ENCODE assay signal across 8 cellular contexts in the genomic region with DNA sequence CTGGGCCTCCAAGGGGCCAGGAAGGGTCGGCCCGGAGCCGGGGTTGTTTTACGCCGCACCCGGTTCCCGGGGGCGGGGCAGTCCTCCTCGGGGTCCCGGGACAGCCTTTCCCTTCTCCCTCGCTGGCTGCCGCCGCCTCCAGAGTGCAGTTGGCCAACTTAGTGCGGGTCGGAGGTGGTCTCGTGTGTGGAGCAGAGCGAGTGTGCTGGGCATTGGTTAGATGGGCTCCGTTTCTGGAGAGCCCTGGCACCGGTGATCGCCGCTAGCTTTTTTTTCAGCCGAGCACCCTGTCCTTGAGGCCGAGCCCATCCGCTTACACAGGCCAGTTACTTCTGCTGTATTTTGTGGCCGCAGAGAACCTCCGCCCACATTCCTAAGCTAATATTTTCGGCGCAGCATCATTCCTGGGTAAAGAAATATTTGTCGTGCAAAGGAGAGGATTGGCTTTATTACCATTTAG. TPM values are rescaled to one million over a fixed set of nuclear protein-coding genes. Genes with fewer than 3 reads are reported as not detected.
DNase-seq lines count a peak whose midpoint lies in the region; ATAC-seq, FAIRE-seq and TF ChIP-seq lines count a peak whose summit lies in the region.

No MANE protein-coding gene starts in this region.

- POLR2A ChIA-PET in activated CD4-positive, alpha-beta T cell treated with anti-CD3 and anti-CD28 coated beads for 36 hours (lab: Charles Lee): interaction anchor here (1.0 to 1.8 kb wide), 4 partner anchors 38 to 253 kb away, joined by 3 to 21 read pairs (median 4); a partner anchor contains a TSS
- POLR2A ChIA-PET in activated CD8-positive, alpha-beta T cell treated with anti-CD3 and anti-CD28 coated beads, Interleukin-2, amount 10 ng/mL, durations not matched to agents 7 days and 5 days (lab: Charles Lee): interaction anchor here (1.0 to 2.5 kb wide), 4 partner anchors 10 to 683 kb away, joined by 3 to 26 read pairs (median 4); a partner anchor contains a TSS

- TF ChIP-seq POLR2A in H54 (IDR thresholded peaks at IDR 0.05; ENCODE audit: low read depth, low read length) (peak; percentile 62), gastroesophageal sphincter (IDR thresholded peaks at IDR 0.05) (no peak), ovary (IDR thresholded peaks at IDR 0.05) (no peak)

- H3K4me1 Mint-ChIP-seq in activated CD4-positive, alpha-beta T cell treated with anti-CD3 and anti-CD28 coated beads for 36 hours: peaks cover 11% of the 10 kb centered on the region
- H3K4me1 Mint-ChIP-seq in activated CD8-positive, alpha-beta T cell treated with anti-CD3 and anti-CD28 coated beads, Interleukin-2, amount 10 ng/mL, durations not matched to agents 7 days and 5 days (ENCODE audit: low read depth): peaks cover 34% of the 10 kb centered on the region

- H3K4me1 ChIP-seq in gastroesophageal sphincter (peaks cover 0 to 19% (median 0%) of the 10 kb centered on the region in 3 donors), ovary (ENCODE audit: insufficient read depth) (peaks cover 2% of the 10 kb centered on the region)

- H3K27me3 ChIP-seq in gastroesophageal sphincter (no peaks in the 10 kb centered on the region), ovary (no peaks in the 10 kb centered on the region)

- 0% methylated on average over 2 to 3 of the region's 29 CpGs for WGBS in gastroesophageal sphincter (ENCODE audit: low coverage in 1 of 2), 2 donors
- WGBS in ovary, 3 donors: 0 to 1% (median 0%) methylated on average over 23 to 29 of the region's 29 CpGs

- peak overlapping the region; percentile 85 for H3K4me3 Mint-ChIP-seq in activated CD4-positive, alpha-beta T cell treated with anti-CD3 and anti-CD28 coated beads for 36 hours
- peak overlapping the region; percentile 89 for H3K4me3 Mint-ChIP-seq in activated CD8-positive, alpha-beta T cell treated with anti-CD3 and anti-CD28 coated beads, Interleukin-2, amount 10 ng/mL, durations not matched to agents 7 days and 5 days

- H3K27me3 Mint-ChIP-seq in activated CD4-positive, alpha-beta T cell treated with anti-CD3 and anti-CD28 coated beads for 36 hours: peaks cover 5% of the 10 kb centered on the region
- H3K27me3 Mint-ChIP-seq in activated CD8-positive, alpha-beta T cell treated with anti-CD3 and anti-CD28 coated beads, Interleukin-2, amount 10 ng/mL, durations not matched to agents 7 days and 5 days (ENCODE audit: low read depth): peaks cover 4% of the 10 kb centered on the region

- no peak for FAIRE-seq in H54 (lab: Jason Lieb, UNC)

- peak; percentile 38 for DNase-seq in activated CD4-positive, alpha-beta T cell treated with anti-CD3 and anti-CD28 coated beads for 36 hours
- DNase-seq in activated CD4-positive, alpha-beta T cell treated with anti-CD3 and anti-CD28 coated beads, Interleukin-2, amount 50 U/mL, for 4 hours: no peak
- peak; percentile 35 for DNase-seq in H54 (ENCODE audit: insufficient read length, low spot score)
- peak; percentile 39 for DNase-seq in activated CD8-positive, alpha-beta T cell treated with anti-CD3 and anti-CD28 coated beads, Interleukin-2, amount 10 ng/mL, durations not matched to agents 7 days and 5 days
- peak in 4 of 5 donors; percentile 15 to 62 (median 40) for DNase-seq in ovary
- DNase-seq in NCI-H2081 treated with DMSO at 0.1 percent for 48 hours (lab: John Stamatoyannopoulos, UW): no peak

- no peak for ATAC-seq in activated CD4-positive, alpha-beta T cell treated with anti-CD3 and anti-CD28 coated beads for 36 hours
- peak; percentile 32 for ATAC-seq in activated CD8-positive, alpha-beta T cell treated with anti-CD3 and anti-CD28 coated beads, Interleukin-2, amount 10 ng/mL, durations not matched to agents 7 days and 5 days
- peak; percentile 72 for ATAC-seq in gastroesophageal sphincter

- TF ChIP-seq CTCF in gastroesophageal sphincter (IDR thresholded peaks at IDR 0.05): no peak
- TF ChIP-seq CTCF in ovary (IDR thresholded peaks at IDR 0.05): no peak

- CTCF ChIA-PET in activated CD4-positive, alpha-beta T cell treated with anti-CD3 and anti-CD28 coated beads for 36 hours (lab: Charles Lee): interaction anchor here (1.0 kb wide), 2 partner anchors 20 to 48 kb away, joined by 3 to 5 read pairs; no protein-coding TSS in a partner anchor
- CTCF ChIA-PET in activated CD8-positive, alpha-beta T cell treated with anti-CD3 and anti-CD28 coated beads, Interleukin-2, amount 10 ng/mL, durations not matched to agents 7 days and 5 days (lab: Charles Lee): interaction anchor here (0.9 to 1.8 kb wide), 4 partner anchors 37 to 52 kb away, joined by 3 to 7 read pairs (median 4); a partner anchor contains a TSS

- no peaks in the 10 kb centered on the region for H3K9me3 Mint-ChIP-seq in activated CD4-positive, alpha-beta T cell treated with anti-CD3 and anti-CD28 coated beads for 36 hours (ENCODE audit: low read depth)
- H3K9me3 Mint-ChIP-seq in activated CD8-positive, alpha-beta T cell treated with anti-CD3 and anti-CD28 coated beads, Interleukin-2, amount 10 ng/mL, durations not matched to agents 7 days and 5 days (ENCODE audit: insufficient read depth): no peaks in the 10 kb centered on the region

- H3K9me3 ChIP-seq in KOPT-K1 (ENCODE audit: insufficient read depth, low read length, poor library complexity, severe bottlenecking) (no peaks in the 10 kb centered on the region), gastroesophageal sphincter (no peaks in the 10 kb centered on the region), ovary (no peaks in the 10 kb centered on the region)

- peak overlapping the region; percentile 61 for H3K27ac Mint-ChIP-seq in activated CD4-positive, alpha-beta T cell treated with anti-CD3 and anti-CD28 coated beads for 36 hours
- peak overlapping the region; percentile 66 for H3K27ac Mint-ChIP-seq in activated CD8-positive, alpha-beta T cell treated with anti-CD3 and anti-CD28 coated beads, Interleukin-2, amount 10 ng/mL, durations not matched to agents 7 days and 5 days

- H3K36me3 ChIP-seq in KOPT-K1 (ENCODE audit: insufficient read depth, low read length): peaks cover 34% of the 10 kb centered on the region
- H3K36me3 ChIP-seq in gastroesophageal sphincter: no peaks in the 10 kb centered on the region
- H3K36me3 ChIP-seq in ovary: no peaks in the 10 kb centered on the region

- intact Hi-C loops in activated CD4-positive, alpha-beta T cell treated with anti-CD3 and anti-CD28 coated beads for 36 hours (cut with DNase I, micrococcal nuclease): loop anchor here (1.0 to 5.0 kb wide), 9 partner anchors 38 to 685 kb away; a partner anchor contains a TSS
- intact Hi-C loops in ovary (cut with DNase I): no loop called here

- H3K4me3 ChIP-seq in gastroesophageal sphincter (peak overlapping the region; percentile 54 to 78), ovary (peak overlapping the region; percentile 84)

- H3K36me3 Mint-ChIP-seq in activated CD4-positive, alpha-beta T cell treated with anti-CD3 and anti-CD28 coated beads for 36 hours (ENCODE audit: low read depth): peaks cover 36% of the 10 kb centered on the region
- peaks cover 30% of the 10 kb centered on the region for H3K36me3 Mint-ChIP-seq in activated CD8-positive, alpha-beta T cell treated with anti-CD3 and anti-CD28 coated beads, Interleukin-2, amount 10 ng/mL, durations not matched to agents 7 days and 5 days (ENCODE audit: low read depth)

- TF ChIP-seq EP300 in gastroesophageal sphincter (IDR thresholded peaks at IDR 0.05) (no peak), ovary (IDR thresholded peaks at IDR 0.05) (no peak)

- H3K27ac ChIP-seq in KOPT-K1 (ENCODE audit: low read depth, low read length, poor library complexity, severe bottlenecking) (peak overlapping the region; percentile 89), gastroesophageal sphincter (peak overlapping the region in 3 of 4 donors; percentile 71 to 86 (median 82)), ovary (no peak overlapping the region)

RNA-seq across cellular contexts. Expression of a gene that starts 0.6 kb away (rescaled TPM):
- 10 to 100 TPM; 47.2 to 48.0 TPM for total RNA-seq in activated CD4-positive, alpha-beta T cell treated with anti-CD3 and anti-CD28 coated beads for 36 hours
- total RNA-seq in activated CD8-positive, alpha-beta T cell treated with anti-CD3 and anti-CD28 coated beads, Interleukin-2, amount 10 ng/mL, durations not matched to agents 7 days and 5 days: 10 to 100 TPM; 80.7 to 87.9 TPM
- 1 to 10 TPM; 1.1 to 8.6 (median 4.7) TPM for total RNA-seq in gastroesophageal sphincter
- total RNA-seq in ovary: 1 to 10 TPM in 3 of 7 donors, under 1 TPM in 4; 0.51 to 2.6 (median 0.96) TPM
- polyA plus RNA-seq in ovary: 1 to 10 TPM; 1.6 to 3.1 TPM

RNA-seq across cellular contexts. Expression of a gene that starts 37.9 kb away (rescaled TPM):
- total RNA-seq in activated CD4-positive, alpha-beta T cell treated with anti-CD3 and anti-CD28 coated beads for 36 hours: 1,000 to 10,000 TPM; 1,576 to 2,330 TPM
- 1,000 to 10,000 TPM; 1,664 to 1,767 TPM for total RNA-seq in activated CD8-positive, alpha-beta T cell treated with anti-CD3 and anti-CD28 coated beads, Interleukin-2, amount 10 ng/mL, durations not matched to agents 7 days and 5 days
- total RNA-seq in gastroesophageal sphincter: 100 to 1,000 TPM; 337 to 657 (median 426) TPM
- total RNA-seq in ovary: 1,000 to 10,000 TPM; 1,153 to 3,255 (median 2,526) TPM
- polyA plus RNA-seq in ovary: 1,000 to 10,000 TPM in 1 of 2 donors, 100 to 1,000 TPM in 1; 175 to 2,320 TPM

Comparison
In these comparisons a context has a peak if more than half of its experiments do, and no peak if none do; other contexts are left out.
1. DNase-seq: peak in activated CD4-positive, alpha-beta T cell treated with anti-CD3 and anti-CD28 coated beads for 36 hours (single experiment), H54 (single experiment), activated CD8-positive, alpha-beta T cell treated with anti-CD3 and anti-CD28 coated beads, Interleukin-2, amount 10 ng/mL, durations not matched to agents 7 days and 5 days (single experiment) and ovary (4 of 5); none in activated CD4-positive, alpha-beta T cell treated with anti-CD3 and anti-CD28 coated beads, Interleukin-2, amount 50 U/mL, for 4 hours (0 of 2) and NCI-H2081 treated with DMSO at 0.1 percent for 48 hours (single experiment).
2. H3K27ac ChIP-seq: peak in KOPT-K1 (single experiment) and gastroesophageal sphincter (3 of 4); none in ovary (0 of 2).
3. RNA of a gene that starts 0.6 kb away (total RNA-seq): 80.7 to 87.9 TPM in activated CD8-positive, alpha-beta T cell treated with anti-CD3 and anti-CD28 coated beads, Interleukin-2, amount 10 ng/mL, durations not matched to agents 7 days and 5 days and 47.2 to 48.0 TPM in activated CD4-positive, alpha-beta T cell treated with anti-CD3 and anti-CD28 coated beads for 36 hours; 1.1 to 8.6 TPM in gastroesophageal sphincter and 0.51 to 2.6 TPM in ovary; every median in the first group is over 4 times any median in the second.
4. intact Hi-C loops: an anchor here in activated CD4-positive, alpha-beta T cell treated with anti-CD3 and anti-CD28 coated beads for 36 hours (1.0 to 5.0 kb wide); none called in ovary.